ENCODE assay signal across 22 cellular contexts in the genomic region with DNA sequence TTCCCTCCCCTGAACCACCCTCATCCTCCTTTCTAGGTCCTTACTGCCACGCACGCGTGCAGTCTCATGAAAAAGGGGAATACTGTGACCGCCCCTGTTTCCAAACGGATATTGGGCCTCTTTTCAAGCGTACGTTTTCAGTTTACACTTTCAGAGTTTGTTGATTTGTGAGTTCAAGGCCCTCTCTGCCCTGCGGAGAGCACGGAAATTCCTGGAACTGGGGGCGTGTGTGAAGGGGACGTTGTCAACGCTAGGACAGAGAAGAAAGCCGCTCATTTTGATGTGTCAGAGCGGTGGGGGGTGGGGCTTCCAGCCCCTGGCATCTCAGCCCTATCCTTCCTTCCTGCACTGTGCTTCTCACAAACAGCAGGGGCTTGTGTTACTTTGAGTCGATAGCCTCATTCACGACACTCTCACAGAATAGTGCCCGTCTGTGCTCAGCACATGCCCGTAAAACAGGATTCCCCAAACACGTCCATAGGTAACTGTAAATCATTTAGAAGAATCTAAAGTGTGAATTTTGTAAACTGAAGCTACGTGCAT.
DNase-seq lines count a peak whose midpoint lies in the region; ATAC-seq and TF ChIP-seq lines count a peak whose summit lies in the region.
"Had no signal": no experiment of that assay in that cellular context is flagged by ENCODE, and none has a peak within 500 bp of the region (broad histone marks: within the 10 kb centered on the region; RNA-seq: fewer than 3 reads in every experiment).

No MANE protein-coding gene starts in this region.

- no peaks in the 10 kb centered on the region for H3K36me3 ChIP-seq in liver (ENCODE audit: control insufficient read depth in 4 of 4, insufficient read depth in 3 of 4, low read depth in 1 of 4, low read length in 3 of 4)
- H3K36me3 ChIP-seq: BE2C; BLaER1 treated with 17β-estradiol and CSF1 and Interleukin-3, amounts not matched to agents 10 nM and 100 nM had no signal

- peaks cover 72% of the 10 kb centered on the region for H3K9me3 Mint-ChIP-seq in WTC11

- peaks cover 0 to 19% (median 5%) of the 10 kb centered on the region in 4 donors for H3K9me3 ChIP-seq in liver (ENCODE audit: control insufficient read depth in 4 of 4, low read length in 3 of 4)
- H3K9me3 ChIP-seq: BE2C had no signal

- peaks cover 7% of the 10 kb centered on the region for H3K27me3 Mint-ChIP-seq in WTC11 (ENCODE audit: low read depth)
- H3K27me3 Mint-ChIP-seq: CD4-positive, alpha-beta T cell had no signal

- POLR2A ChIA-PET in WTC11 (lab: Charles Lee) = no interaction called here
- POLR2A ChIA-PET in RWPE1 (lab: Yijun Ruan, JAX; ENCODE audit: low non-redundant PET) = no interaction called here

- no peak overlapping the region for H3K4me3 ChIP-seq in liver (ENCODE audit: low read depth in 1 of 3, low read length in 3 of 3)
- H3K4me3 ChIP-seq: A549; BLaER1 treated with 17β-estradiol and CSF1 and Interleukin-3, amounts not matched to agents 10 nM and 100 nM; GM23248 had no signal

- TF ChIP-seq CTCF in WTC11 (IDR thresholded peaks at IDR 0.05) (no peak), liver (IDR thresholded peaks at IDR 0.05; ENCODE audit: low read depth, low read length, missing input control) (no peak), RWPE1 (conservative IDR thresholded peaks at IDR 0.05; ENCODE audit: low read depth) (no peak)

- no peak overlapping the region for H3K27ac Mint-ChIP-seq in WTC11
- H3K27ac Mint-ChIP-seq: CD14-positive monocyte; CD4-positive, alpha-beta T cell; CD8-positive, alpha-beta memory T cell had no signal

- DNase-seq in Daoy (ENCODE audit: low read depth) (peak; percentile 38), WTC11 (ENCODE audit: low spot score) (no peak), retina (peak; percentile 62), RWPE1 (ENCODE audit: low spot score) (no peak)
- no peak for DNase-seq in activated T-cell treated with anti-CD3 and anti-CD28 coated beads, Interleukin-2, amount 50 U/mL, for 1 hour
- DNase-seq: 8988T; ACHN; AML-193; BE2C; CD4-positive, alpha-beta T cell; CD8-positive, alpha-beta memory T cell; DMS 273 treated with DMSO at 0.1 percent for 48 hours; DMS79; GF-D8; GM23248; H7; HCEC 1CT had no signal

- CTCF ChIA-PET in WTC11 (lab: Charles Lee) (no interaction called here), RWPE1 (lab: Yijun Ruan, JAX) (no interaction called here)

- H3K9ac ChIP-seq in liver (ENCODE audit: low read depth in 1 of 2, low read length in 2 of 2) = no peak overlapping the region
- H3K9ac ChIP-seq: BLaER1 treated with 17β-estradiol and CSF1 and Interleukin-3, amounts not matched to agents 10 nM and 100 nM; GM23248 had no signal

- H3K27me3 ChIP-seq in liver (ENCODE audit: control insufficient read depth in 4 of 4, insufficient read depth in 4 of 4, low read length in 3 of 4) = peaks cover 0 to 2% (median 0%) of the 10 kb centered on the region in 4 donors
- H3K27me3 ChIP-seq: BE2C; BLaER1 treated with 17β-estradiol and CSF1 and Interleukin-3, amounts not matched to agents 10 nM and 100 nM had no signal

- ATAC-seq in WTC11 = no peak
- no peak for ATAC-seq in GM19467 (IDR thresholded peaks at IDR 0.05; ENCODE audit: unreplicated experiment)
- ATAC-seq: A549 had no signal

- no peak overlapping the region for H3K4me3 Mint-ChIP-seq in WTC11
- H3K4me3 Mint-ChIP-seq: CD14-positive monocyte; CD4-positive, alpha-beta T cell; CD8-positive, alpha-beta memory T cell had no signal

- H3K4me1 Mint-ChIP-seq in WTC11 = no peaks in the 10 kb centered on the region
- H3K4me1 Mint-ChIP-seq: CD14-positive monocyte; CD8-positive, alpha-beta memory T cell had no signal

- WGBS in liver = 34% methylated on average over 20 of the region's 20 CpGs

- peaks cover 61% of the 10 kb centered on the region for H3K36me3 Mint-ChIP-seq in WTC11
- H3K36me3 Mint-ChIP-seq: CD14-positive monocyte; CD8-positive, alpha-beta memory T cell had no signal

- TF ChIP-seq RAD21 in liver (IDR thresholded peaks at IDR 0.05) = peak in 1 of 2 donors; percentile 1

- H3K4me1 ChIP-seq in liver (ENCODE audit: control insufficient read depth in 4 of 4, insufficient read depth in 4 of 4, low read length in 3 of 4) = no peaks in the 10 kb centered on the region
- H3K4me1 ChIP-seq: A549; BE2C; BLaER1 treated with 17β-estradiol and CSF1 and Interleukin-3, amounts not matched to agents 10 nM and 100 nM had no signal

- H3K27ac ChIP-seq in liver (ENCODE audit: low read depth in 1 of 2, low read length in 2 of 2) = peak overlapping the region in 1 of 2 donors; percentile 37
- H3K27ac ChIP-seq in RWPE1 = no peak overlapping the region
- H3K27ac ChIP-seq: A549; BLaER1 treated with 17β-estradiol and CSF1 and Interleukin-3, amounts not matched to agents 10 nM and 100 nM; GM23248 had no signal

TF ChIP-seq in WTC11, 78 proteins besides CTCF, POLR2A, EP300 and RAD21:
- TF ChIP-seq, protein P1, sequence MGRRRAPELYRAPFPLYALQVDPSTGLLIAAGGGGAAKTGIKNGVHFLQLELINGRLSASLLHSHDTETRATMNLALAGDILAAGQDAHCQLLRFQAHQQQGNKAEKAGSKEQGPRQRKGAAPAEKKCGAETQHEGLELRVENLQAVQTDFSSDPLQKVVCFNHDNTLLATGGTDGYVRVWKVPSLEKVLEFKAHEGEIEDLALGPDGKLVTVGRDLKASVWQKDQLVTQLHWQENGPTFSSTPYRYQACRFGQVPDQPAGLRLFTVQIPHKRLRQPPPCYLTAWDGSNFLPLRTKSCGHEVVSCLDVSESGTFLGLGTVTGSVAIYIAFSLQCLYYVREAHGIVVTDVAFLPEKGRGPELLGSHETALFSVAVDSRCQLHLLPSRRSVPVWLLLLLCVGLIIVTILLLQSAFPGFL (CRISPR knock-in tag; IDR thresholded peaks at IDR 0.05; ENCODE audit: borderline replicate concordance) = no peak
- peak; percentile 53; the same call in 1 of the 2 replicates for TF ChIP-seq GABPB1 (CRISPR knock-in tag; IDR thresholded peaks at IDR 0.05)

TF ChIP-seq in liver, 16 proteins besides CTCF, POLR2A, EP300 and RAD21:
- TF ChIP-seq JUND (IDR thresholded peaks at IDR 0.05) (no peak), MAX (IDR thresholded peaks at IDR 0.05) (no peak), RXRA (IDR thresholded peaks at IDR 0.05) (peak in 1 of 2 donors; percentile 55), NR2F2 (IDR thresholded peaks at IDR 0.05) (no peak), HNF4A (conservative IDR thresholded peaks at IDR 0.05) (no peak), FOXA1 (IDR thresholded peaks at IDR 0.05) (no peak), SP1 (IDR thresholded peaks at IDR 0.05) (peak; percentile 31), GABPA (IDR thresholded peaks at IDR 0.05 in 1 of 2, conservative IDR thresholded peaks at IDR 0.05 in 1 of 2) (no peak)
- TF ChIP-seq, protein P2, sequence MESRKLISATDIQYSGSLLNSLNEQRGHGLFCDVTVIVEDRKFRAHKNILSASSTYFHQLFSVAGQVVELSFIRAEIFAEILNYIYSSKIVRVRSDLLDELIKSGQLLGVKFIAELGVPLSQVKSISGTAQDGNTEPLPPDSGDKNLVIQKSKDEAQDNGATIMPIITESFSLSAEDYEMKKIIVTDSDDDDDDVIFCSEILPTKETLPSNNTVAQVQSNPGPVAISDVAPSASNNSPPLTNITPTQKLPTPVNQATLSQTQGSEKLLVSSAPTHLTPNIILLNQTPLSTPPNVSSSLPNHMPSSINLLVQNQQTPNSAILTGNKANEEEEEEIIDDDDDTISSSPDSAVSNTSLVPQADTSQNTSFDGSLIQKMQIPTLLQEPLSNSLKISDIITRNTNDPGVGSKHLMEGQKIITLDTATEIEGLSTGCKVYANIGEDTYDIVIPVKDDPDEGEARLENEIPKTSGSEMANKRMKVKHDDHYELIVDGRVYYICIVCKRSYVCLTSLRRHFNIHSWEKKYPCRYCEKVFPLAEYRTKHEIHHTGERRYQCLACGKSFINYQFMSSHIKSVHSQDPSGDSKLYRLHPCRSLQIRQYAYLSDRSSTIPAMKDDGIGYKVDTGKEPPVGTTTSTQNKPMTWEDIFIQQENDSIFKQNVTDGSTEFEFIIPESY (IDR thresholded peaks at IDR 0.05) = no peak
- TF ChIP-seq, protein P3, sequence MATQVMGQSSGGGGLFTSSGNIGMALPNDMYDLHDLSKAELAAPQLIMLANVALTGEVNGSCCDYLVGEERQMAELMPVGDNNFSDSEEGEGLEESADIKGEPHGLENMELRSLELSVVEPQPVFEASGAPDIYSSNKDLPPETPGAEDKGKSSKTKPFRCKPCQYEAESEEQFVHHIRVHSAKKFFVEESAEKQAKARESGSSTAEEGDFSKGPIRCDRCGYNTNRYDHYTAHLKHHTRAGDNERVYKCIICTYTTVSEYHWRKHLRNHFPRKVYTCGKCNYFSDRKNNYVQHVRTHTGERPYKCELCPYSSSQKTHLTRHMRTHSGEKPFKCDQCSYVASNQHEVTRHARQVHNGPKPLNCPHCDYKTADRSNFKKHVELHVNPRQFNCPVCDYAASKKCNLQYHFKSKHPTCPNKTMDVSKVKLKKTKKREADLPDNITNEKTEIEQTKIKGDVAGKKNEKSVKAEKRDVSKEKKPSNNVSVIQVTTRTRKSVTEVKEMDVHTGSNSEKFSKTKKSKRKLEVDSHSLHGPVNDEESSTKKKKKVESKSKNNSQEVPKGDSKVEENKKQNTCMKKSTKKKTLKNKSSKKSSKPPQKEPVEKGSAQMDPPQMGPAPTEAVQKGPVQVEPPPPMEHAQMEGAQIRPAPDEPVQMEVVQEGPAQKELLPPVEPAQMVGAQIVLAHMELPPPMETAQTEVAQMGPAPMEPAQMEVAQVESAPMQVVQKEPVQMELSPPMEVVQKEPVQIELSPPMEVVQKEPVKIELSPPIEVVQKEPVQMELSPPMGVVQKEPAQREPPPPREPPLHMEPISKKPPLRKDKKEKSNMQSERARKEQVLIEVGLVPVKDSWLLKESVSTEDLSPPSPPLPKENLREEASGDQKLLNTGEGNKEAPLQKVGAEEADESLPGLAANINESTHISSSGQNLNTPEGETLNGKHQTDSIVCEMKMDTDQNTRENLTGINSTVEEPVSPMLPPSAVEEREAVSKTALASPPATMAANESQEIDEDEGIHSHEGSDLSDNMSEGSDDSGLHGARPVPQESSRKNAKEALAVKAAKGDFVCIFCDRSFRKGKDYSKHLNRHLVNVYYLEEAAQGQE (IDR thresholded peaks at IDR 0.05) = no peak
- TF ChIP-seq, protein P4, sequence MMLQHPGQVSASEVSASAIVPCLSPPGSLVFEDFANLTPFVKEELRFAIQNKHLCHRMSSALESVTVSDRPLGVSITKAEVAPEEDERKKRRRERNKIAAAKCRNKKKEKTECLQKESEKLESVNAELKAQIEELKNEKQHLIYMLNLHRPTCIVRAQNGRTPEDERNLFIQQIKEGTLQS (IDR thresholded peaks at IDR 0.05) = no peak
TF ChIP-seq in liver: peak in this region for 2.

Comparison
In these comparisons a context has a peak if more than half of its experiments do, and no peak if none do; other contexts are left out.
1. DNase-seq: peak in Daoy (single experiment) and retina (single experiment); none in WTC11 (single experiment), RWPE1 (single experiment) and activated T-cell treated with anti-CD3 and anti-CD28 coated beads, Interleukin-2, amount 50 U/mL, for 1 hour (single experiment).